In genomic region chr4:4880492-4880891, GRCh38 we compare ENCODE assay signal across 12 cellular contexts. TPM values are rescaled to one million over a fixed set of nuclear protein-coding genes. Genes with fewer than 3 reads are reported as not detected.
DNase-seq lines count a peak whose midpoint lies in the region; ATAC-seq, FAIRE-seq and TF ChIP-seq lines count a peak whose summit lies in the region.
"Had no signal": no experiment of that assay in that cellular context is flagged by ENCODE, and none has a peak within 500 bp of the region (broad histone marks: within the 10 kb centered on the region; RNA-seq: fewer than 3 reads in every experiment).

No MANE protein-coding gene starts in this region.

- POLR2A ChIA-PET in GM12878 (lab: Charles Lee), result interaction anchor here (0.6 kb wide), 1 partner anchor 17 kb away, joined by 3 read pairs; no protein-coding TSS in a partner anchor

- H3K9me3 ChIP-seq in Karpas-422 (ENCODE audit: low read length) (no peaks in the 10 kb centered on the region), GM12878 (replicated peaks; ENCODE audit: control insufficient read depth, insufficient read depth, low read length) (no peaks in the 10 kb centered on the region), mesenchymal stem cell (ENCODE audit: control insufficient read depth, low read length) (no peaks in the 10 kb centered on the region)
- H3K9me3 ChIP-seq in effector memory CD4-positive, alpha-beta T cell (ENCODE audit: control insufficient read depth, low read length), result no peaks in the 10 kb centered on the region
- H3K9me3 ChIP-seq: thyroid gland had no signal

- WGBS in GM12878 (ENCODE audit: insufficient coverage, insufficient replicate concordance, low lambda C conversion rate, missing lambda C conversion rate), result 23% methylated on average over 2 of the region's 2 CpGs
- WGBS in mesenchymal stem cell, result 57% methylated on average over 1 of the region's 2 CpGs

- no peaks in the 10 kb centered on the region for H3K4me1 ChIP-seq in Karpas-422 (ENCODE audit: low read length)
- H3K4me1 ChIP-seq in GM12878 (ENCODE audit: control insufficient read depth, insufficient read depth, low read length), result no peaks in the 10 kb centered on the region
- no peaks in the 10 kb centered on the region for H3K4me1 ChIP-seq in mesenchymal stem cell (ENCODE audit: control insufficient read depth, insufficient read depth, low read depth, low read length)
- no peaks in the 10 kb centered on the region for H3K4me1 ChIP-seq in effector memory CD4-positive, alpha-beta T cell (ENCODE audit: control insufficient read depth, insufficient read depth, low read length, poor library complexity, severe bottlenecking)
- H3K4me1 ChIP-seq: thyroid gland had no signal

- CTCF ChIA-PET in GM12878 (lab: Yijun Ruan, JAX), result interaction anchor here (0.8 to 4.5 kb wide), 7 partner anchors 119 to 399 kb away, joined by 3 to 40 read pairs (median 4); no protein-coding TSS in a partner anchor

- H3K18ac ChIP-seq in mesenchymal stem cell (ENCODE audit: low read depth in 1 of 2, low read length in 2 of 2), result no peak overlapping the region

- no peak overlapping the region for H4K91ac ChIP-seq in mesenchymal stem cell (ENCODE audit: low read length)

- H2BK5ac ChIP-seq in mesenchymal stem cell (ENCODE audit: low read depth, low read length, poor library complexity, severe bottlenecking), result no peak overlapping the region

- intact Hi-C loops in GM12878 (cut with micrococcal nuclease; ENCODE audit: unreplicated experiment), result loop anchor here (1.0 to 5.0 kb wide), 2 partner anchors 193 to 392 kb away; no protein-coding TSS in a partner anchor

- peak; percentile 9 for DNase-seq in EL
- DNase-seq in Karpas-422, result peak; percentile 55
- DNase-seq in GM12878 (ENCODE audit: low read depth, low spot score), result no peak
- peak; percentile 18 for DNase-seq in mesenchymal stem cell
- DNase-seq in effector memory CD4-positive, alpha-beta T cell, result no peak
- no peak for DNase-seq in MV-4-11 (lab: John Stamatoyannopoulos, UW)
- no peak for DNase-seq in hypothalamus (lab: John Stamatoyannopoulos, UW)
- DNase-seq: cerebellar nuclear complex, glutamatergic neuron, retina, thyroid gland had no signal

- no peak overlapping the region for H2AFZ ChIP-seq in Karpas-422 (ENCODE audit: low read length)
- no peak overlapping the region for H2AFZ ChIP-seq in GM12878 (ENCODE audit: control insufficient read depth, low read depth, low read length)
- no peak overlapping the region for H2AFZ ChIP-seq in mesenchymal stem cell (ENCODE audit: low read depth, low read length)

- no peak overlapping the region for H3K4ac ChIP-seq in mesenchymal stem cell (ENCODE audit: low read depth in 1 of 2, low read length in 2 of 2)

- H3K27me3 ChIP-seq in Karpas-422 (ENCODE audit: low read length) (no peaks in the 10 kb centered on the region), GM12878 (replicated peaks in 1 of 2; ENCODE audit: control insufficient read depth in 2 of 2, insufficient read depth in 2 of 2, low read length in 1 of 2) (no peaks in the 10 kb centered on the region), mesenchymal stem cell (ENCODE audit: control insufficient read depth in 1 of 2, insufficient read depth in 1 of 2, low read length in 2 of 2) (peaks cover 5 to 27% of the 10 kb centered on the region in 2 experiments)
- H3K27me3 ChIP-seq in effector memory CD4-positive, alpha-beta T cell (replicated peaks; ENCODE audit: control insufficient read depth, insufficient read depth, low read length, poor library complexity, severe bottlenecking), result no peaks in the 10 kb centered on the region
- H3K27me3 ChIP-seq: thyroid gland had no signal

- peak; percentile 17 to 49 (median 29); a peak in 3 of 6 replicates for TF ChIP-seq CTCF in GM12878 (IDR thresholded peaks at IDR 0.05 in 2 of 3, conservative IDR thresholded peaks at IDR 0.05 in 1 of 3; ENCODE audit: control insufficient read depth in 2 of 3, extremely low read depth in 1 of 3, insufficient read depth in 1 of 3, low read depth in 3 of 3, low read length in 3 of 3)

- H3K36me3 ChIP-seq in Karpas-422 (ENCODE audit: insufficient read depth, low read length) (no peaks in the 10 kb centered on the region), GM12878 (ENCODE audit: control insufficient read depth in 2 of 2, insufficient read depth in 2 of 2, low read length in 1 of 2) (no peaks in the 10 kb centered on the region), mesenchymal stem cell (ENCODE audit: control insufficient read depth in 1 of 2, insufficient read depth in 2 of 2, low read depth in 1 of 2, low read length in 2 of 2) (no peaks in the 10 kb centered on the region)
- H3K36me3 ChIP-seq in effector memory CD4-positive, alpha-beta T cell (ENCODE audit: control insufficient read depth, insufficient read depth, low read length), result no peaks in the 10 kb centered on the region
- H3K36me3 ChIP-seq: thyroid gland had no signal

- H3K4me3 ChIP-seq in Karpas-422 (ENCODE audit: low read length) (no peak overlapping the region), GM12878 (no peak overlapping the region), mesenchymal stem cell (ENCODE audit: insufficient read depth in 1 of 2, low read depth in 1 of 2, low read length in 2 of 2) (no peak overlapping the region)
- no peak overlapping the region for H3K4me3 ChIP-seq in effector memory CD4-positive, alpha-beta T cell (ENCODE audit: insufficient read depth, low read depth, low read length, poor library complexity, severe bottlenecking)
- H3K4me3 ChIP-seq: thyroid gland had no signal

- no peak overlapping the region for H3K14ac ChIP-seq in mesenchymal stem cell (ENCODE audit: low read length in 2 of 2)

- no peak for FAIRE-seq in GM12878 (lab: Jason Lieb, UNC)

- in situ Hi-C loops in GM12878 (cut with MboI), result no loop called here

- H3K79me1 ChIP-seq in mesenchymal stem cell (replicated peaks; ENCODE audit: low read length, poor library complexity, severe bottlenecking), result no peaks in the 10 kb centered on the region

- no TSS peak for BruUV-seq in GM12878 (replicated peaks; lab: Mats Ljungman, UMichigan)

- RAD21 ChIA-PET in GM12878 (lab: Charles Lee; ENCODE audit: unreplicated experiment), result interaction anchor here (2.2 to 2.8 kb wide), 2 partner anchors 392 to 394 kb away, joined by 6 to 13 read pairs; no protein-coding TSS in a partner anchor

- H4K8ac ChIP-seq in mesenchymal stem cell (ENCODE audit: low read length), result no peak overlapping the region

- TF ChIP-seq RAD21 in GM12878 (IDR thresholded peaks at IDR 0.05; ENCODE audit: insufficient read depth, low read depth, low read length), result peak; percentile 58

- no peak overlapping the region for H3K23ac ChIP-seq in mesenchymal stem cell (ENCODE audit: low read length in 2 of 2)

- no peak for TF ChIP-seq POLR2A in GM12878 (IDR thresholded peaks at IDR 0.05; ENCODE audit: low read depth, low read length)

- H4K20me1 ChIP-seq in Karpas-422 (ENCODE audit: insufficient read depth, low read depth, low read length) (0 out of 2 replicates have a peak, but pooled peaks cover 3% of the 10 kb centered on the region), GM12878 (ENCODE audit: control insufficient read depth, insufficient read depth) (no peaks in the 10 kb centered on the region)

- H3K9me2 ChIP-seq in Karpas-422 (replicated peaks; ENCODE audit: insufficient read depth, low read length), result no peaks in the 10 kb centered on the region

- H3K4me2 ChIP-seq in Karpas-422 (ENCODE audit: low read depth, low read length, poor library complexity, severe bottlenecking) (no peak overlapping the region), GM12878 (ENCODE audit: control insufficient read depth, insufficient read depth) (no peak overlapping the region), mesenchymal stem cell (ENCODE audit: low read length, poor library complexity, severe bottlenecking) (no peak overlapping the region)

- SMC1A ChIA-PET in GM12878 (lab: Charles Lee; ENCODE audit: uncharacterized antibody, unreplicated experiment), result interaction anchor here (0.8 to 2.8 kb wide), 2 partner anchors 354 to 391 kb away, joined by 4 to 21 read pairs; no protein-coding TSS in a partner anchor

- ATAC-seq in GM12878 (no peak), GM19455 (IDR thresholded peaks at IDR 0.05; ENCODE audit: unreplicated experiment) (no peak)

- H3K79me2 ChIP-seq in Karpas-422 (ENCODE audit: low read length) (no peaks in the 10 kb centered on the region), GM12878 (ENCODE audit: control insufficient read depth, insufficient read depth, low read length) (no peaks in the 10 kb centered on the region)

- H2BK120ac ChIP-seq in mesenchymal stem cell (ENCODE audit: low read depth, low read length), result no peak overlapping the region

- H3K9ac ChIP-seq in Karpas-422 (ENCODE audit: low read length), result no peak overlapping the region
- no peak overlapping the region for H3K9ac ChIP-seq in GM12878 (ENCODE audit: control insufficient read depth, insufficient read depth, low read length)
- H3K9ac ChIP-seq in mesenchymal stem cell (ENCODE audit: low read length), result peak overlapping the region; percentile 80

- no peak overlapping the region for H2BK12ac ChIP-seq in mesenchymal stem cell (ENCODE audit: low read length in 2 of 2)

- H2AK5ac ChIP-seq in mesenchymal stem cell (ENCODE audit: low read length, severe bottlenecking), result no peak overlapping the region

- no peak overlapping the region for H2BK15ac ChIP-seq in mesenchymal stem cell (ENCODE audit: low read depth, poor library complexity, severe bottlenecking)

- H3K27ac ChIP-seq in Karpas-422 (ENCODE audit: low read length) (no peak overlapping the region), GM12878 (ENCODE audit: control insufficient read depth, insufficient read depth) (no peak overlapping the region), mesenchymal stem cell (ENCODE audit: low read length, poor library complexity, severe bottlenecking) (no peak overlapping the region)
- H3K27ac ChIP-seq in effector memory CD4-positive, alpha-beta T cell (ENCODE audit: insufficient read depth, low read length, poor library complexity, severe bottlenecking), result no peak overlapping the region

- TF ChIP-seq EP300 in GM12878 (IDR thresholded peaks at IDR 0.05; ENCODE audit: borderline replicate concordance in 1 of 2, control insufficient read depth in 1 of 2, low read depth in 2 of 2, low read length in 2 of 2), result no peak

RNA-seq across cellular contexts. Expression of gene MSX1, which starts 21.0 kb away (rescaled TPM):
- 4.5 and 10.2 TPM in 2 replicates for total RNA-seq in Karpas-422 (2014; rRNA removed; shearing (Covaris generic); ENCODE audit: low replicate concordance)
- 1.4 and 2.2 TPM in 2 replicates for total RNA-seq in GM12878 (2013; cell fraction: nucleolus; rRNA removed)
- total RNA-seq in GM12878 (2014; rRNA removed) (0.28 TPM in 1 of 2 replicates, not detected in the other), GM12878 (2014; rRNA removed; fragmentation: Illumina TruSeq; extraction: Trizol) (not detected in 2 replicates), GM12878 (2021) (0.18 and 0.24 TPM in 2 replicates)
- polyA plus RNA-seq in GM12878 (2011; ENCODE audit: low read depth), result not detected
- polyA plus RNA-seq in GM12878 (2011; rRNA removed) (0.22 and 0.56 TPM in 2 replicates), GM12878 (2014; fragmentation: Illumina TruSeq; extraction: Trizol) (0.22 TPM in 1 of 2 replicates, not detected in the other), GM12878 (2014; fragmentation: Nextera tagmentation; extraction: Ambion mirVana) (under 1 TPM; 0.04 to 0.08 TPM), GM12878 (2014; rRNA removed) (0.13 and 0.16 TPM in 2 replicates), GM12878 (2016; fragmentation: Nextera tagmentation; extraction: Ambion mirVana) (under 1 TPM in 1 of 2 experiments, not detected in 1; 0.12 TPM)
- 0.42 and 0.51 TPM in 2 replicates for polyA plus RNA-seq in GM12878 (2011; cell fraction: cytosol; rRNA removed)
- polyA plus RNA-seq in GM12878 (2011; cell fraction: nucleus; rRNA removed), result 1.2 and 1.3 TPM in 2 replicates
- polyA plus RNA-seq in GM12878 (2012), result 0.15 and 0.60 TPM in 2 replicates
- polyA minus RNA-seq in GM12878 (2011; rRNA and poly(A)+ RNA removed), result not detected in 2 replicates
- 1.0 TPM in 1 of 2 replicates, not detected in the other for polyA minus RNA-seq in GM12878 (2011; cell fraction: cytosol; rRNA and poly(A)+ RNA removed)
- polyA minus RNA-seq in GM12878 (2011; cell fraction: nucleus; rRNA and poly(A)+ RNA removed), result 0.12 TPM in 1 of 2 replicates, not detected in the other
- 3.9 TPM for polyA plus RNA-seq in mesenchymal stem cell (2013, experiment 1 of 2)
- polyA plus RNA-seq in mesenchymal stem cell (2013, experiment 2 of 2), result 4.2 TPM

Comparison
In these comparisons a context has a peak if more than half of its experiments do, and no peak if none do; other contexts are left out.
1. DNase-seq: peak in EL (single experiment), Karpas-422 (single experiment) and mesenchymal stem cell (single experiment); none in GM12878 (single experiment), effector memory CD4-positive, alpha-beta T cell (0 of 3), MV-4-11 (single experiment) and hypothalamus (0 of 51).